In the genomic region with DNA sequence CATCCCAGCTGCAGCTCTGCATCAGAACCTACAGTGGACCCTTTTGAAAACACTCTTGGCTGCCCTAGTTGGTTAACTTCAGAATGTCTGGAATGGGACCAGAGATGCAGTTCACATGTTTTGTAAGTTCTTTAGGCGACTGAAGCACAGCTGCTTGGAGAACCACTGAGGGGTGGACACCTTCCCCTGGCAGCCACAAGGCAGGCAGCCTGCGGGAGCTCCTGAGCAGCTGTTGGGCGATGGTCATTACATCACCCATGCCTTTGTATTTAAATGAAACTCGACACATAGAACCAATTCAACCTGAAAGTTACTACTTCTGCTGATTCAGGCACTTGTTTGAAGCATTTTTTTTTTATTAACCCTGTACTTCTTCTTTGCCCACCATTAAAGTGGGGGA, we compare ENCODE assay signal across 18 cellular contexts.
"Had no signal": no experiment of that assay in that cellular context is flagged by ENCODE, and none has a peak within 500 bp of the region (broad histone marks: within the 10 kb centered on the region; RNA-seq: fewer than 3 reads in every experiment).

No MANE protein-coding gene starts in this region.

- H3K27me3 ChIP-seq: gastrocnemius medialis, heart right ventricle, right lobe of liver, transverse colon had no signal

- H3K4me3 Mint-ChIP-seq: activated CD4-positive, alpha-beta memory T cell treated with anti-CD3 and anti-CD28 coated beads, Interleukin-2, amount 10 ng/mL, durations not matched to agents 7 days and 5 days; activated T-helper 1 cell treated with anti-CD3 and anti-CD28 coated beads, Interleukin-12 subunit alpha, Interleukin-12 subunit beta, Interleukin-2, Interleukin-4 antibody, amounts not matched to agents 30 ng/mL and 10 ng/mL and 1 ng/mL, durations not matched to agents 14 hours and 24 hours and 36 hours; naive thymus-derived CD8-positive, alpha-beta T cell; stimulated activated naive B cell treated with anti-CD40 and anti-IgM and Interleukin-4, amounts not matched to agents 10 μg/mL and 1 μg/mL and 100 μg/mL, for 72 hours; T-helper 2 cell treated with Interferon-gamma antibody and Interleukin-4, amounts not matched to agents 5 μg/mL and 100 μg/mL, for 36 hours had no signal

- H3K4me1 ChIP-seq: gastrocnemius medialis, lower lobe of right lung, psoas muscle, right lobe of liver had no signal

- H3K36me3 ChIP-seq: gastrocnemius medialis, right lobe of liver, transverse colon had no signal

- H3K27me3 Mint-ChIP-seq: activated CD4-positive, alpha-beta memory T cell treated with anti-CD3 and anti-CD28 coated beads, Interleukin-2, amount 10 ng/mL, durations not matched to agents 7 days and 5 days; naive thymus-derived CD8-positive, alpha-beta T cell had no signal

- H3K9me3 Mint-ChIP-seq: activated CD4-positive, alpha-beta memory T cell treated with anti-CD3 and anti-CD28 coated beads, Interleukin-2, amount 10 ng/mL, durations not matched to agents 7 days and 5 days; activated T-helper 1 cell treated with anti-CD3 and anti-CD28 coated beads, Interleukin-12 subunit alpha, Interleukin-12 subunit beta, Interleukin-2, Interleukin-4 antibody, amounts not matched to agents 30 ng/mL and 10 ng/mL and 1 ng/mL, durations not matched to agents 14 hours and 24 hours and 36 hours; naive thymus-derived CD8-positive, alpha-beta T cell; stimulated activated naive B cell treated with anti-CD40 and anti-IgM and Interleukin-4, amounts not matched to agents 10 μg/mL and 1 μg/mL and 100 μg/mL, for 72 hours; T-helper 2 cell treated with Interferon-gamma antibody and Interleukin-4, amounts not matched to agents 5 μg/mL and 100 μg/mL, for 36 hours had no signal

- H3K4me3 ChIP-seq: coronary artery, gastrocnemius medialis, heart right ventricle, lower lobe of right lung, psoas muscle, right lobe of liver, transverse colon had no signal

- H3K9me3 ChIP-seq: gastrocnemius medialis, heart right ventricle, lower lobe of right lung, psoas muscle, right lobe of liver, transverse colon had no signal

- H3K27ac ChIP-seq: coronary artery, gastrocnemius medialis, heart right ventricle, lower lobe of right lung, psoas muscle, right lobe of liver, transverse colon had no signal

- H3K36me3 Mint-ChIP-seq: naive thymus-derived CD8-positive, alpha-beta T cell; stimulated activated naive B cell treated with anti-CD40 and anti-IgM and Interleukin-4, amounts not matched to agents 10 μg/mL and 1 μg/mL and 100 μg/mL, for 72 hours had no signal

- ATAC-seq: gastrocnemius medialis; heart right ventricle; lower lobe of right lung; naive thymus-derived CD8-positive, alpha-beta T cell; psoas muscle; right lobe of liver; stimulated activated naive B cell treated with anti-CD40 and anti-IgM and Interleukin-4, amounts not matched to agents 10 μg/mL and 1 μg/mL and 100 μg/mL, for 72 hours had no signal

- DNase-seq: activated CD4-positive, alpha-beta memory T cell treated with anti-CD3 and anti-CD28 coated beads, Interleukin-2, amount 10 ng/mL, durations not matched to agents 7 days and 5 days; activated CD8-positive, alpha-beta memory T cell treated with anti-CD3 and anti-CD28 coated beads, Interleukin-2, amount 50 U/mL, for 48 hours; activated naive CD4-positive, alpha-beta T cell treated with Interleukin-2 at 50 U/mL for 16 hours; caudate nucleus; effector memory CD4-positive, alpha-beta T cell; gastrocnemius medialis; heart right ventricle; kidney; lower lobe of right lung; naive thymus-derived CD8-positive, alpha-beta T cell; psoas muscle; right lobe of liver; stimulated activated CD4-positive, alpha-beta T cell treated with anti-CD3 and anti-CD28 coated beads, Interleukin-2, amount 100 ng/mL, for 24 hours; stimulated activated naive B cell treated with anti-CD40 and anti-IgM and Interleukin-4, amounts not matched to agents 10 μg/mL and 1 μg/mL and 100 μg/mL, for 72 hours; transverse colon had no signal

- H3K27ac Mint-ChIP-seq: activated CD4-positive, alpha-beta memory T cell treated with anti-CD3 and anti-CD28 coated beads, Interleukin-2, amount 10 ng/mL, durations not matched to agents 7 days and 5 days; activated T-helper 1 cell treated with anti-CD3 and anti-CD28 coated beads, Interleukin-12 subunit alpha, Interleukin-12 subunit beta, Interleukin-2, Interleukin-4 antibody, amounts not matched to agents 30 ng/mL and 10 ng/mL and 1 ng/mL, durations not matched to agents 14 hours and 24 hours and 36 hours; stimulated activated naive B cell treated with anti-CD40 and anti-IgM and Interleukin-4, amounts not matched to agents 10 μg/mL and 1 μg/mL and 100 μg/mL, for 72 hours; T-helper 2 cell treated with Interferon-gamma antibody and Interleukin-4, amounts not matched to agents 5 μg/mL and 100 μg/mL, for 36 hours had no signal
